ENCODE assay signal across 17 cellular contexts in the genomic region with DNA sequence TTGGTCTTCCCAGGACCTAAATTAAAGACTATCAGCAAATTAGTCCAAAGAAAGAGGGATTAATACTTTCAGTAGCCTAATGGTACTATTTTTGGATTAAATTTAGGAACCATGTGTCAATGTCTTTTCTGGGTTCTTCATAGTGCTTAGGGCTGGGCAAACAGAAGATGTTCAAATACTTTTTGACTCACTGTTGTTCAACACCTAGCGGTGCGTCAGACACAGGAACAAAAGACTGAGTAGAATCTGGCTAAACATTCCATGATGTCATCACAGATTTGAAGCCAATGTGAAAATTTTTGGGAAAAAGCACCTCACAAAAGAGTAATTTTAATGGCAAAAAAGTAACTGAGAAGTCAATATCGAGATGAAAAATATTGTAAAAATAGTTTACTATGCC.
"Had no signal": no experiment of that assay in that cellular context is flagged by ENCODE, and none has a peak within 500 bp of the region (broad histone marks: within the 10 kb centered on the region; RNA-seq: fewer than 3 reads in every experiment).

No MANE protein-coding gene starts in this region.

- H3K9me3 ChIP-seq: MG63, SJSA1 had no signal

- FAIRE-seq: HTR-8/SVneo had no signal

- H3K36me3 ChIP-seq: MG63, SJSA1 had no signal

- H3K4me3 ChIP-seq: MG63, SJSA1, SK-N-MC had no signal

- H3K27me3 ChIP-seq: MG63, SJSA1 had no signal

- H3K4me1 ChIP-seq: SJSA1 had no signal

- DNase-seq: KBM-7, MG63, NCI-H1092 treated with DMSO at 0.1 percent for 48 hours, NCI-H1436, NCI-H187 treated with DMSO at 0.1 percent for 48 hours, NCI-H2029 treated with DMSO at 0.1 percent for 48 hours, NCI-H2171 treated with DMSO at 0.1 percent for 48 hours, NCI-H345, NCI-H524, NCI-H526 treated with DMSO at 0.1 percent for 48 hours, NCI-H774, SIG-M5 had no signal

- H3K27ac ChIP-seq: HL-60, RWPE1, SJSA1, SK-N-MC had no signal
